In genomic region chr2:30768708-30769580, GRCh38 we compare ENCODE assay signal across 19 cellular contexts. TPM values are rescaled to one million over a fixed set of nuclear protein-coding genes. Genes with fewer than 3 reads are reported as not detected.
"Had no signal": no experiment of that assay in that cellular context is flagged by ENCODE, and none has a peak within 500 bp of the region (broad histone marks: within the 10 kb centered on the region; RNA-seq: fewer than 3 reads in every experiment).

No MANE protein-coding gene starts in this region.

- H3K27ac Mint-ChIP-seq: activated naive CD4-positive, alpha-beta T cell treated with anti-CD3 and anti-CD28 coated beads, Interleukin-2, amount 50 U/mL, for 24 hours; effector memory CD8-positive, alpha-beta T cell had no signal

- DNase-seq: activated CD4-positive, alpha-beta T cell treated with anti-CD3 and anti-CD28 coated beads for 1 hour; activated CD4-positive, alpha-beta T cell treated with anti-CD3 and anti-CD28 coated beads, Interleukin-2, amount 50 U/mL, for 48 hours; activated effector memory CD4-positive, alpha-beta T cell treated with anti-CD3 and anti-CD28 coated beads, Interleukin-2, amount 50 U/mL, for 16 hours; brain microvascular endothelial cell; effector memory CD8-positive, alpha-beta T cell; foreskin melanocyte; stimulated activated CD4-positive, alpha-beta T cell treated with anti-CD3 and anti-CD28 coated beads, Interleukin-4, amount 100 ng/mL, for 1 hour; stimulated activated naive CD4-positive, alpha-beta T cell; T1000; transverse colon had no signal

- H3K27ac ChIP-seq: brain microvascular endothelial cell, epithelial cell of prostate, parathyroid adenoma, right atrium auricular region, transverse colon had no signal

- H3K27me3 ChIP-seq: brain microvascular endothelial cell, right atrium auricular region, transverse colon had no signal

- H3K4me1 ChIP-seq: parathyroid adenoma, right atrium auricular region, transverse colon had no signal

- H3K9ac ChIP-seq: parathyroid adenoma had no signal

- H3K4me1 Mint-ChIP-seq: activated naive CD4-positive, alpha-beta T cell treated with anti-CD3 and anti-CD28 coated beads, Interleukin-2, amount 50 U/mL, for 24 hours had no signal

- H3K36me3 Mint-ChIP-seq: activated naive CD4-positive, alpha-beta T cell treated with anti-CD3 and anti-CD28 coated beads, Interleukin-2, amount 50 U/mL, for 24 hours had no signal

- ATAC-seq: effector memory CD8-positive, alpha-beta T cell had no signal

- H3K9me3 ChIP-seq: right atrium auricular region, transverse colon had no signal

- H3K9me3 Mint-ChIP-seq: activated naive CD4-positive, alpha-beta T cell treated with anti-CD3 and anti-CD28 coated beads, Interleukin-2, amount 50 U/mL, for 24 hours; effector memory CD8-positive, alpha-beta T cell; neural crest cell had no signal

- H3K4me3 Mint-ChIP-seq: activated naive CD4-positive, alpha-beta T cell treated with anti-CD3 and anti-CD28 coated beads, Interleukin-2, amount 50 U/mL, for 24 hours; effector memory CD8-positive, alpha-beta T cell; neural crest cell had no signal

- H3K36me3 ChIP-seq: brain microvascular endothelial cell, right atrium auricular region, transverse colon had no signal

- H3K4me3 ChIP-seq: right atrium auricular region, transverse colon had no signal

RNA-seq across cellular contexts. Expression of gene CAPN13, which starts 38.3 kb away (rescaled TPM):
- total RNA-seq: fibroblast of lung, lung microvascular endothelial cell, neural crest cell, right atrium auricular region, SK-MEL-5, skeletal muscle tissue had no signal
